ENCODE assay signal across 21 cellular contexts in genomic region chr16:10466861-10467260, GRCh38.
DNase-seq lines count a peak whose midpoint lies in the region; ATAC-seq and TF ChIP-seq lines count a peak whose summit lies in the region.
"Had no signal": no experiment of that assay in that cellular context is flagged by ENCODE, and none has a peak within 500 bp of the region (broad histone marks: within the 10 kb centered on the region; RNA-seq: fewer than 3 reads in every experiment).

No MANE protein-coding gene starts in this region.

- H3K27ac ChIP-seq in left ventricle myocardium inferior (replicated peaks), result no peak overlapping the region
- H3K27ac ChIP-seq: 22Rv1, A549, C4-2B had no signal

- H3K27me3 ChIP-seq in left ventricle myocardium inferior (ENCODE audit: low read depth), result no peaks in the 10 kb centered on the region

- peaks cover 20% of the 10 kb centered on the region for H3K36me3 Mint-ChIP-seq in T-helper 17 cell (ENCODE audit: low read depth)

- no peak for ATAC-seq in T-helper 17 cell
- ATAC-seq: A549, HCT116 had no signal

- DNase-seq in NCI-H82 (lab: John Stamatoyannopoulos, UW) (peak; percentile 62), NCI-H82 treated with DMSO at 0.1 percent for 48 hours (lab: John Stamatoyannopoulos, UW; ENCODE audit: unreplicated experiment) (no peak), T-helper 17 cell (no peak), fibroblast of gingiva (ENCODE audit: low read depth) (peak; percentile 12), retinal pigment epithelial cell (ENCODE audit: low read depth) (peak; percentile 37), left ventricle myocardium inferior (no peak), NAMALWA (ENCODE audit: low spot score) (no peak), occipital lobe (lab: John Stamatoyannopoulos, UW) (no peak)
- DNase-seq: AML-193; Caco-2; CD4-positive, alpha-beta T cell; DMS153; DMS79; GDM1; GOT3; H7; HFFc6 had no signal

- H3K27ac Mint-ChIP-seq in T-helper 17 cell, result peak overlapping the region; percentile 49
- H3K27ac Mint-ChIP-seq: CD4-positive, alpha-beta T cell; HFFc6 had no signal

- peaks cover 8% of the 10 kb centered on the region for H3K4me1 Mint-ChIP-seq in T-helper 17 cell

- H3K9me3 ChIP-seq in T-helper 17 cell (ENCODE audit: control insufficient read depth, low read length, poor library complexity, severe bottlenecking) (no peaks in the 10 kb centered on the region), left ventricle myocardium inferior (replicated peaks) (no peaks in the 10 kb centered on the region)
- H3K9me3 ChIP-seq: A549, Caco-2 had no signal

- TF ChIP-seq CTCF in retinal pigment epithelial cell (conservative IDR thresholded peaks at IDR 0.05; ENCODE audit: low read depth, low read length) (no peak), left ventricle myocardium inferior (IDR thresholded peaks at IDR 0.05; ENCODE audit: borderline replicate concordance) (no peak)

- H3K36me3 ChIP-seq in left ventricle myocardium inferior, result peaks cover 24% of the 10 kb centered on the region

- H3K4me3 Mint-ChIP-seq in T-helper 17 cell, result no peak overlapping the region
- H3K4me3 Mint-ChIP-seq: CD4-positive, alpha-beta T cell; HFFc6 had no signal

- H3K4me3 ChIP-seq in retinal pigment epithelial cell (ENCODE audit: low read length) (no peak overlapping the region), left ventricle myocardium inferior (no peak overlapping the region)
- H3K4me3 ChIP-seq: A549 had no signal

- H3K27me3 Mint-ChIP-seq in T-helper 17 cell, result no peaks in the 10 kb centered on the region
- H3K27me3 Mint-ChIP-seq: CD4-positive, alpha-beta T cell had no signal

- H3K4me1 ChIP-seq in left ventricle myocardium inferior, result no peaks in the 10 kb centered on the region
- H3K4me1 ChIP-seq: A549 had no signal

- intact Hi-C loops in left ventricle myocardium inferior (cut with micrococcal nuclease), result no loop called here

Comparison
In these comparisons a context has a peak if more than half of its experiments do, and no peak if none do; other contexts are left out.
1. DNase-seq: peak in NCI-H82 (single experiment), fibroblast of gingiva (single experiment) and retinal pigment epithelial cell (single experiment); none in NCI-H82 treated with DMSO at 0.1 percent for 48 hours (single experiment), T-helper 17 cell (0 of 3), left ventricle myocardium inferior (single experiment), NAMALWA (single experiment) and occipital lobe (single experiment).